1 cellular context compared by ENCODE assay signal in the genomic region with DNA sequence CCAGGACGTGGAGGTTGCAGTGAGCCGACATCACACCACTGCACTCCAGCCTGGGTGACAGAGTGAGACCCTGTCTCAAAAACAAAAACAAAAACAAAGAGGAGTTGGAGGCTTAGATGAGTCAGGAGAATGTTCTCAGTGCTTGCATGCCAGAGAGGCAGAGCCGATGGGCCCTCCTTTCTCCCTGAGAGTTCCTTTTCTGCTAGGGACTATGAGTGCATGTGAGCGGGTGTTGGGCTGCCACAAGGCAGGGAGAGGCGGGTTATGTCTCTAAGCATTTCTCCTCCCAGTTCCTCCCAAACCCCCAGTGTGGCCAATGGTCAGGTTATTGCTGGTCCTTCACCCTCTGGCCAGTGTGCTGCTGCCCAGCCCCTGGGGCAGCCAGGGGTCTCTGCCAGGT.
TF ChIP-seq lines count a peak whose summit lies in the region.

No MANE protein-coding gene starts in this region.

TF ChIP-seq in IMR-90, 13 proteins besides CTCF, POLR2A, EP300 and RAD21 (continued from another document):
- TF ChIP-seq, protein P1, sequence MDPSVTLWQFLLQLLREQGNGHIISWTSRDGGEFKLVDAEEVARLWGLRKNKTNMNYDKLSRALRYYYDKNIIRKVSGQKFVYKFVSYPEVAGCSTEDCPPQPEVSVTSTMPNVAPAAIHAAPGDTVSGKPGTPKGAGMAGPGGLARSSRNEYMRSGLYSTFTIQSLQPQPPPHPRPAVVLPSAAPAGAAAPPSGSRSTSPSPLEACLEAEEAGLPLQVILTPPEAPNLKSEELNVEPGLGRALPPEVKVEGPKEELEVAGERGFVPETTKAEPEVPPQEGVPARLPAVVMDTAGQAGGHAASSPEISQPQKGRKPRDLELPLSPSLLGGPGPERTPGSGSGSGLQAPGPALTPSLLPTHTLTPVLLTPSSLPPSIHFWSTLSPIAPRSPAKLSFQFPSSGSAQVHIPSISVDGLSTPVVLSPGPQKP (IDR thresholded peaks at IDR 0.05; ENCODE audit: borderline replicate concordance, low read depth, low read length) = no peak
- TF ChIP-seq MXI1 (IDR thresholded peaks at IDR 0.05; ENCODE audit: borderline replicate concordance, low read depth, low read length) (no peak), MAFK (IDR thresholded peaks at IDR 0.05; ENCODE audit: low read depth, low read length) (no peak), RCOR1 (IDR thresholded peaks at IDR 0.05; ENCODE audit: insufficient replicate concordance, low read length) (no peak), SMC3 (IDR thresholded peaks at IDR 0.05; ENCODE audit: low read depth, low read length) (no peak), CHD1 (IDR thresholded peaks at IDR 0.05; ENCODE audit: low read depth, low read length) (no peak), CEBPB (IDR thresholded peaks at IDR 0.05; ENCODE audit: low read depth, low read length) (no peak), FOS (IDR thresholded peaks at IDR 0.05; ENCODE audit: low read depth, low read length) (no peak)
